25 cellular contexts compared by ENCODE assay signal in the genomic region with DNA sequence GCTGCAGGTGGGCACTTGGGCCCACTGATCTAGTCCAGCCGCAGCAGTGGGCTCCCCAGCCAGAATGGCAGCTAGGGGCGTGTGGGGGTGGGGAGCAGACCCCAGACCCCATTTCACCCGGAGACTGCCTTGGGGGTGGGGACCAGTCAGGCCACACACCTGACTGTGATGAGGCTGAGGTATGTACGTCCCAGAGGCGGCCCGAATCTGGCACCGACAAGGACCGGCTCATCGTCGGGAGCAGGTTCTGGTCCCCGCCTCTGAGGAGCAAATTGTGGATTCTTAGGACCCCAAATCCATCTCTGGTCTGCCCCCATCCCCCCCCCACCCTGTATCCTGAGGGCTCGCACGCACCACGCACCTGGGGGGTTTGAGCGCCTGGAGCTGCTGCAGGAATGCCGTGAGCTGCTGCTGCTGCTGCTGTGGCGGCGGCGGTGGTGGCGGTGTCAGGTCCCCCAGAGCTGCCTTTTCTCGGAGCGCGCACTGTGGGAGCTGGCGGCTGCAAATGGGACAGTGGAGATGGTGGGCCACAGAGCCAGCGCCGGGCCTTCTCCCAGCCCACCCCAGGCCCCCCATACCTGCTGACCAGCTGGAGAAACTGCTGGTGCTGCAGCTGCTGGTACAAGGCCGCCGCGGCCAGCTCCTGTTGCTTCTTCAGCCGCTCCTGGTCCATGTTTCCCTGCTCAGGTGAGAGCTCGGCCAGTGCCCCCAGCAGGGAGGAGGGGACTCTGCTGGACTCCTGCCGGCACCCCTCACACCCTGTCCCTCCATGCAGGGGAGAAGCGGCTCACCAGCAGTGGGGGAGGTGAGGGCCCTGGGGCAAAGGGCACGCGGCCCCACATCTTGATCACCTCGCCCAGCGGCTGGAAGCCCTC. TPM values are rescaled to one million over a fixed set of nuclear protein-coding genes. Genes with fewer than 3 reads are reported as not detected.
DNase-seq lines count a peak whose midpoint lies in the region; ATAC-seq, FAIRE-seq and TF ChIP-seq lines count a peak whose summit lies in the region.
"Had no signal": no experiment of that assay in that cellular context is flagged by ENCODE, and none has a peak within 500 bp of the region (broad histone marks: within the 10 kb centered on the region; RNA-seq: fewer than 3 reads in every experiment).

No MANE protein-coding gene starts in this region.

- H3K4me1 ChIP-seq in kidney (ENCODE audit: control insufficient read depth in 1 of 2, insufficient read depth in 1 of 2, low read depth in 1 of 2, low read length in 2 of 2) = no peaks in the 10 kb centered on the region

- TF ChIP-seq POLR2A in GM12891 (IDR thresholded peaks at IDR 0.05; ENCODE audit: low read depth, low read length) = no peak

- no peak for FAIRE-seq in GM12891 (lab: Jason Lieb, UNC)
- FAIRE-seq in kidney (lab: Jason Lieb, UNC) = no peak
- FAIRE-seq: A549, D721Med had no signal

- no peaks in the 10 kb centered on the region for H3K27me3 ChIP-seq in H7 (ENCODE audit: control insufficient read depth, insufficient read depth, low read length)
- H3K27me3 ChIP-seq: BE2C had no signal

- in situ Hi-C loops in G401 (cut with HindIII; ENCODE audit: low sequenced_read_pairs) = no loop called here

- no peak overlapping the region for H3K4me3 ChIP-seq in H7 (ENCODE audit: insufficient read depth, low read depth, low read length)
- no peak overlapping the region for H3K4me3 ChIP-seq in kidney (ENCODE audit: low read length in 2 of 2)
- H3K4me3 ChIP-seq: A549 had no signal

- intact Hi-C loops in kidney (cut with DNase I) = loop anchor here (10.0 kb wide), 2 partner anchors 109 to 219 kb away; partner anchors contain the start of genes SAP25 and SPACDR
- intact Hi-C loops in posterior vena cava (cut with DNase I) = loop anchor here in 1 of 2 donors (5.0 kb wide), 1 partner anchor 207 kb away; the partner anchor contains the start of gene TSC22D4

- TF ChIP-seq CTCF in kidney (IDR thresholded peaks at IDR 0.05; ENCODE audit: borderline replicate concordance, extremely low read depth, insufficient read depth) = no peak

- H3K9me3 ChIP-seq in kidney (ENCODE audit: control insufficient read depth in 1 of 2, low read length in 2 of 2) = no peaks in the 10 kb centered on the region
- H3K9me3 ChIP-seq: A549, BE2C had no signal

- H3K27ac ChIP-seq in kidney (ENCODE audit: low read depth in 2 of 2, low read length in 2 of 2) = no peak overlapping the region
- H3K27ac ChIP-seq: A549 had no signal

- DNase-seq in GM12891 (ENCODE audit: insufficient read length, low spot score) (peak; percentile 16), H7 (peak; percentile 58), kidney (peak; percentile 75), posterior vena cava (ENCODE audit: low spot score) (peak; percentile 81), G401 (ENCODE audit: low spot score) (no peak)
- DNase-seq in effector CD4-positive, alpha-beta T cell = no peak
- DNase-seq: DMS53, GF-D8, HFFc6, KBM-7, MM.1S, NCI-H1048, NCI-H1417 treated with DMSO at 0.1 percent for 48 hours, NCI-H187, NCI-H2107, NCI-H446 treated with DMSO at 0.1 percent for 48 hours, NCI-H526 treated with DMSO at 0.1 percent for 48 hours, PC-3, SHP77 had no signal

- H3K36me3 ChIP-seq in H7 (replicated peaks; ENCODE audit: control insufficient read depth, insufficient read depth, low read length) = peaks cover 30% of the 10 kb centered on the region
- H3K36me3 ChIP-seq in kidney (ENCODE audit: control insufficient read depth in 1 of 2, insufficient read depth in 2 of 2, low read length in 2 of 2) = peaks cover 12 to 26% of the 10 kb centered on the region in 2 donors

- ATAC-seq in HG02840 (IDR thresholded peaks at IDR 0.05; ENCODE audit: low FRiP score, unreplicated experiment) = no peak
- ATAC-seq: A549, PC-3 had no signal

- H3K9ac ChIP-seq in kidney (ENCODE audit: low read length in 2 of 2) = no peak overlapping the region

TF ChIP-seq in GM12891, 5 proteins besides CTCF, POLR2A, EP300 and RAD21:
- TF ChIP-seq TAF1 (IDR thresholded peaks at IDR 0.05; ENCODE audit: low read depth, low read length) = no peak
- no peak for TF ChIP-seq PAX5 (IDR thresholded peaks at IDR 0.05; ENCODE audit: insufficient read depth, low read length, severe bottlenecking)
TF ChIP-seq in GM12891: peak in this region for 0.

RNA-seq across cellular contexts. Expression of gene GIGYF1, which starts 10.2 kb away (rescaled TPM):
- 19.0 TPM for polyA plus RNA-seq in GM12891 (2012; ENCODE audit: low read depth, missing spikeins)
- 48.2 and 66.4 TPM in 2 replicates for total RNA-seq in H7 (2014; rRNA removed; shearing (Covaris generic))
- total RNA-seq in kidney (51.3 TPM), posterior vena cava (10 to 100 TPM; 23.1 to 25.8 TPM)
- polyA plus RNA-seq in kidney (ENCODE audit: insufficient read depth, low read depth, low replicate concordance) = 11.6 TPM
- 20.6 and 28.1 TPM in 2 replicates for total RNA-seq in G401 (2014; rRNA removed; shearing (Covaris generic))

RNA-seq across cellular contexts. Expression of gene GNB2, which starts 10.4 kb away (rescaled TPM):
- polyA plus RNA-seq in GM12891 (2012; ENCODE audit: low read depth, missing spikeins) = 97.5 TPM
- total RNA-seq in H7 (2014; rRNA removed; shearing (Covaris generic)) = 108 and 122 TPM in 2 replicates
- total RNA-seq in kidney (265 TPM), posterior vena cava (100 to 1,000 TPM; 173 to 199 TPM)
- polyA plus RNA-seq in kidney (ENCODE audit: insufficient read depth, low read depth, low replicate concordance) = 234 TPM
- 232 and 241 TPM in 2 replicates for total RNA-seq in G401 (2014; rRNA removed; shearing (Covaris generic))

RNA-seq across cellular contexts. Expression of gene POP7, which starts 22.0 kb away (rescaled TPM):
- 54.4 TPM for polyA plus RNA-seq in GM12891 (2012; ENCODE audit: low read depth, missing spikeins)
- total RNA-seq in H7 (2014; rRNA removed; shearing (Covaris generic)) = 95.0 and 128 TPM in 2 replicates
- total RNA-seq in kidney (25.7 TPM), posterior vena cava (10 to 100 TPM; 17.1 to 23.0 TPM)
- 41.8 TPM for polyA plus RNA-seq in kidney (ENCODE audit: insufficient read depth, low read depth, low replicate concordance)
- total RNA-seq in G401 (2014; rRNA removed; shearing (Covaris generic)) = 116 and 136 TPM in 2 replicates

RNA-seq across cellular contexts. Expression of gene ACTL6B, which starts 27.6 kb away (rescaled TPM):
- not detected for polyA plus RNA-seq in GM12891 (2012; ENCODE audit: low read depth, missing spikeins)
- 0.30 and 0.90 TPM in 2 replicates for total RNA-seq in H7 (2014; rRNA removed; shearing (Covaris generic))
- total RNA-seq in kidney = not detected
- not detected for polyA plus RNA-seq in kidney (ENCODE audit: insufficient read depth, low read depth, low replicate concordance)
- not detected for total RNA-seq in posterior vena cava
- total RNA-seq in G401 (2014; rRNA removed; shearing (Covaris generic)) = 0.14 TPM in 1 of 2 replicates, not detected in the other
- total RNA-seq: H4, HFFc6, PC-3, RPMI7951 had no signal
- polyA plus RNA-seq: A549 had no signal

RNA-seq across cellular contexts. Expression of gene EPO, which starts 36.4 kb away (rescaled TPM):
- not detected for polyA plus RNA-seq in GM12891 (2012; ENCODE audit: low read depth, missing spikeins)
- 0.15 TPM in 1 of 2 replicates, not detected in the other for total RNA-seq in H7 (2014; rRNA removed; shearing (Covaris generic))
- total RNA-seq in kidney (not detected), posterior vena cava (not detected)
- polyA plus RNA-seq in kidney (ENCODE audit: insufficient read depth, low read depth, low replicate concordance) = not detected
- not detected in 2 replicates for total RNA-seq in G401 (2014; rRNA removed; shearing (Covaris generic))
- total RNA-seq: H4, HFFc6, PC-3, RPMI7951 had no signal
- polyA plus RNA-seq: A549 had no signal

Comparison
In these comparisons a context has a peak if more than half of its experiments do, and no peak if none do; other contexts are left out.
1. DNase-seq: peak in GM12891 (single experiment), H7 (single experiment), kidney (single experiment) and posterior vena cava (single experiment); none in effector CD4-positive, alpha-beta T cell (single experiment) and G401 (single experiment).